In the genomic region with DNA sequence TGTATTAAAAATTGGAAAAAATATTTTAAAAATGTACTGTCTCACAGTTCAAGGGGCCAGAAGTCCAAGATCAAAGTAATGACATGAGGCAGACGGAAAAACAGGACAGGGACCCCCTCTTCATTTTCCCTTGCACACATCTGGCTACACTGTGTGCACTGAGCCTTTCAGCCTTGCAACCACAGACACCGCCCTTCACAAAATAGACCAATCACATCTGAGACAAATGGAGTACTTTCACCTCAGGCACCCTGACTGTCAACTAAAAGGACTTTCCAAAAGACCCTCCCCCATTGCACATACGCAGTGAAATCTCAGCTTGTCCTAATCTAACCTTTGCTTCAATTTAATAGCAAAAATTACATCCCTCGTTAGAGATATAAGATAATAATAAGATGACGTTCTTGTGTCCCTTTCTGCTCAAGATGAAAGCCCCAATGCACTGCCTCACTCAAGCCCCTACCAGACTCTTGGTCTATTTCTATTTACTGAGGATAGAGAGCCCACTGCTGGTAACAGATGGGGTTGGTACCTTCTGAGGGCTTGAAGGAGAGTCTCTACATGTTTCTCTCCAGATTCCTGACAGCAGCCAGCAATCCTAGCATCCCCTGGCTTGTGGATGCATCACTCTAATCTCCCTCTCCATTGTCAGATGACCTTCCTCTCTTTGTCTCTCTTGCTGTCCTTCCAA, we compare ENCODE assay signal across 29 cellular contexts.
DNase-seq lines count a peak whose midpoint lies in the region; ATAC-seq and TF ChIP-seq lines count a peak whose summit lies in the region.
"Had no signal": no experiment of that assay in that cellular context is flagged by ENCODE, and none has a peak within 500 bp of the region (broad histone marks: within the 10 kb centered on the region; RNA-seq: fewer than 3 reads in every experiment).

No MANE protein-coding gene starts in this region.

- peak overlapping the region; percentile 22 for H2AFZ ChIP-seq in SU-DHL-6 (ENCODE audit: low read depth, low read length, severe bottlenecking)
- H2AFZ ChIP-seq: GM23248 had no signal

- peak overlapping the region; percentile 98 for H3K27ac ChIP-seq in SU-DHL-6 (ENCODE audit: low read depth, low read length)
- H3K27ac ChIP-seq: GM23248, HL-60, SK-N-MC had no signal

- peak; percentile 20 for DNase-seq in NCI-H82 (lab: John Stamatoyannopoulos, UW)
- no peak for DNase-seq in NCI-H82 treated with DMSO at 0.1 percent for 48 hours (lab: John Stamatoyannopoulos, UW; ENCODE audit: unreplicated experiment)
- DNase-seq in NAMALWA (ENCODE audit: low spot score), result peak; percentile 97
- no peak for DNase-seq in progenitor cell of endocrine pancreas (ENCODE audit: low spot score, unreplicated experiment)
- DNase-seq: C1 segment of cervical spinal cord; CD4-positive, alpha-beta memory T cell; COR-L47; DMS79 treated with DMSO at 0.1 percent for 48 hours; GM23248; HCEC 1CT; NCI-H1105; NCI-H1436 treated with DMSO at 0.1 percent for 48 hours; NCI-H2029; NCI-H2227 treated with DMSO at 0.1 percent for 48 hours; NCI-H510A; NCI-H69; NK-92 treated with Interleukin-12 subunit alpha and Interleukin-12 subunit beta, amount 100 ng/mL, for 24 hours; SIG-M5; SW 1271; T-helper 9 cell had no signal

- peak overlapping the region; percentile 48 for H3K9ac ChIP-seq in SU-DHL-6 (ENCODE audit: low read length)
- H3K9ac ChIP-seq: GM23248 had no signal

- H4K20me1 ChIP-seq in SU-DHL-6 (ENCODE audit: low read depth, low read length), result no peaks in the 10 kb centered on the region

- no peaks in the 10 kb centered on the region for H3K4me1 Mint-ChIP-seq in activated T-helper 17 cell treated with anti-CD3 and anti-CD28 coated beads, Interleukin-2, amount 50 U/mL, for 72 hours
- peaks cover 3% of the 10 kb centered on the region for H3K4me1 Mint-ChIP-seq in progenitor cell of endocrine pancreas (ENCODE audit: low read depth)
- H3K4me1 Mint-ChIP-seq: CD4-positive, alpha-beta memory T cell; IgD-negative memory B cell had no signal

- H3F3A ChIP-seq in SU-DHL-6 (ENCODE audit: insufficient read depth), result peaks cover 38% of the 10 kb centered on the region

- no peaks in the 10 kb centered on the region for H3K27me3 Mint-ChIP-seq in activated T-helper 17 cell treated with anti-CD3 and anti-CD28 coated beads, Interleukin-2, amount 50 U/mL, for 72 hours
- no peaks in the 10 kb centered on the region for H3K27me3 Mint-ChIP-seq in progenitor cell of endocrine pancreas
- H3K27me3 Mint-ChIP-seq: CD4-positive, alpha-beta memory T cell; IgD-negative memory B cell had no signal

- no peaks in the 10 kb centered on the region for H3K27me3 ChIP-seq in SU-DHL-6 (ENCODE audit: low read length)

- H3K9me3 Mint-ChIP-seq in activated T-helper 17 cell treated with anti-CD3 and anti-CD28 coated beads, Interleukin-2, amount 50 U/mL, for 72 hours, result peaks cover 20% of the 10 kb centered on the region
- H3K9me3 Mint-ChIP-seq in progenitor cell of endocrine pancreas (ENCODE audit: low read depth), result peaks cover 4% of the 10 kb centered on the region

- no peaks in the 10 kb centered on the region for H3K79me2 ChIP-seq in SU-DHL-6 (ENCODE audit: insufficient read depth, low read length)

- H3K4me3 Mint-ChIP-seq in activated T-helper 17 cell treated with anti-CD3 and anti-CD28 coated beads, Interleukin-2, amount 50 U/mL, for 72 hours, result no peak overlapping the region
- H3K4me3 Mint-ChIP-seq in progenitor cell of endocrine pancreas (ENCODE audit: low read depth), result no peak overlapping the region
- H3K4me3 Mint-ChIP-seq: CD4-positive, alpha-beta memory T cell; IgD-negative memory B cell; T-helper 1 cell treated with Interleukin-12 subunit alpha and Interleukin-12 subunit beta and Interleukin-4 antibody, amounts not matched to agents 30 μg/mL and 1 μg/mL, for 36 hours had no signal

- H3K9me2 ChIP-seq in SU-DHL-6 (replicated peaks; ENCODE audit: insufficient read depth, low read length), result no peaks in the 10 kb centered on the region

- peak overlapping the region; percentile 9 for H3K4me3 ChIP-seq in SU-DHL-6 (ENCODE audit: insufficient read depth, low read length, poor library complexity, severe bottlenecking)
- H3K4me3 ChIP-seq: GM23248, SK-N-MC had no signal

- H3K4me2 ChIP-seq in SU-DHL-6 (ENCODE audit: low read depth, low read length, poor library complexity, severe bottlenecking), result peak overlapping the region; percentile 67

- TF ChIP-seq CTCF in SU-DHL-6 (IDR thresholded peaks at IDR 0.05; ENCODE audit: insufficient read depth, low read length, poor library complexity, severe bottlenecking), result peak; percentile 29
- no peak for TF ChIP-seq CTCF in progenitor cell of endocrine pancreas (IDR thresholded peaks at IDR 0.05; ENCODE audit: unreplicated experiment)

- no peak overlapping the region for H3K27ac Mint-ChIP-seq in activated T-helper 17 cell treated with anti-CD3 and anti-CD28 coated beads, Interleukin-2, amount 50 U/mL, for 72 hours
- no peak overlapping the region for H3K27ac Mint-ChIP-seq in progenitor cell of endocrine pancreas
- H3K27ac Mint-ChIP-seq: CD4-positive, alpha-beta memory T cell; IgD-negative memory B cell; T-helper 1 cell treated with Interleukin-12 subunit alpha and Interleukin-12 subunit beta and Interleukin-4 antibody, amounts not matched to agents 30 μg/mL and 1 μg/mL, for 36 hours had no signal

- ATAC-seq in activated T-helper 17 cell treated with anti-CD3 and anti-CD28 coated beads, Interleukin-2, amount 50 U/mL, for 72 hours (replicated peaks), result no peak
- no peak for ATAC-seq in HG03039 (IDR thresholded peaks at IDR 0.05; ENCODE audit: unreplicated experiment)
- no peak for ATAC-seq in GM18511 (IDR thresholded peaks at IDR 0.05; ENCODE audit: unreplicated experiment)
- ATAC-seq: Panc1 had no signal

- peaks cover 4% of the 10 kb centered on the region; the same call in 1 of the 2 replicates for H3K36me3 ChIP-seq in SU-DHL-6 (ENCODE audit: low read length)

- H3K9me3 ChIP-seq in SU-DHL-6 (ENCODE audit: insufficient read depth, low read length), result no peaks in the 10 kb centered on the region

- H3K36me3 Mint-ChIP-seq in activated T-helper 17 cell treated with anti-CD3 and anti-CD28 coated beads, Interleukin-2, amount 50 U/mL, for 72 hours (ENCODE audit: low read depth), result no peaks in the 10 kb centered on the region
- no peaks in the 10 kb centered on the region for H3K36me3 Mint-ChIP-seq in progenitor cell of endocrine pancreas (ENCODE audit: insufficient read depth)
- H3K36me3 Mint-ChIP-seq: CD4-positive, alpha-beta memory T cell; IgD-negative memory B cell had no signal

Comparison
In these comparisons a context has a peak if more than half of its experiments do, and no peak if none do; other contexts are left out.
1. DNase-seq: peak in NCI-H82 (single experiment) and NAMALWA (single experiment); none in NCI-H82 treated with DMSO at 0.1 percent for 48 hours (single experiment) and progenitor cell of endocrine pancreas (single experiment).